Comparison of ENCODE assay signal across 8 cellular contexts in genomic region chr6:25070547-25071366, GRCh38.
DNase-seq lines count a peak whose midpoint lies in the region; ATAC-seq and TF ChIP-seq lines count a peak whose summit lies in the region.

No MANE protein-coding gene starts in this region.

- H3K9me3 Mint-ChIP-seq in IgD-negative memory B cell: peaks cover 0 to 2% (median 0%) of the 10 kb centered on the region in 3 donors
- peaks cover 0 to 6% (median 0%) of the 10 kb centered on the region in 9 donors for H3K9me3 Mint-ChIP-seq in naive thymus-derived CD8-positive, alpha-beta T cell
- H3K9me3 Mint-ChIP-seq in stimulated activated naive B cell treated with anti-CD40 and anti-IgM and Interleukin-4, amounts not matched to agents 10 μg/mL and 1 μg/mL and 100 μg/mL, for 72 hours: peaks cover 0 to 1% of the 10 kb centered on the region in 2 donors

- H3K4me1 Mint-ChIP-seq in IgD-negative memory B cell: peaks cover 2 to 10% (median 6%) of the 10 kb centered on the region in 3 donors
- H3K4me1 Mint-ChIP-seq in naive thymus-derived CD8-positive, alpha-beta T cell: peaks cover 0 to 9% (median 6%) of the 10 kb centered on the region in 4 donors
- H3K4me1 Mint-ChIP-seq in stimulated activated naive B cell treated with anti-CD40 and anti-IgM and Interleukin-4, amounts not matched to agents 10 μg/mL and 1 μg/mL and 100 μg/mL, for 72 hours: peaks cover 3 to 5% of the 10 kb centered on the region in 2 donors

- H3K27me3 Mint-ChIP-seq in IgD-negative memory B cell: no peaks in the 10 kb centered on the region
- H3K27me3 Mint-ChIP-seq in naive thymus-derived CD8-positive, alpha-beta T cell: no peaks in the 10 kb centered on the region
- no peaks in the 10 kb centered on the region for H3K27me3 Mint-ChIP-seq in stimulated activated naive B cell treated with anti-CD40 and anti-IgM and Interleukin-4, amounts not matched to agents 10 μg/mL and 1 μg/mL and 100 μg/mL, for 72 hours

- H3K9ac ChIP-seq in OCI-LY3 (ENCODE audit: low read length): peak overlapping the region; percentile 49

- POLR2A ChIA-PET in naive thymus-derived CD8-positive, alpha-beta T cell (lab: Charles Lee): interaction anchor here (0.5 to 1.8 kb wide), 9 partner anchors 43 to 490 kb away, joined by 3 to 7 read pairs (median 3); no protein-coding TSS in a partner anchor

- H3K9me3 ChIP-seq in OCI-LY3 (ENCODE audit: insufficient read depth, low read length): no peaks in the 10 kb centered on the region

- peak; percentile 80 for TF ChIP-seq CTCF in OCI-LY3 (IDR thresholded peaks at IDR 0.05; ENCODE audit: low read depth, low read length)

- peak overlapping the region; percentile 43 to 93 (median 82) for H3K4me3 Mint-ChIP-seq in IgD-negative memory B cell
- peak overlapping the region; percentile 6 to 86 (median 75) for H3K4me3 Mint-ChIP-seq in naive thymus-derived CD8-positive, alpha-beta T cell
- H3K4me3 Mint-ChIP-seq in stimulated activated naive B cell treated with anti-CD40 and anti-IgM and Interleukin-4, amounts not matched to agents 10 μg/mL and 1 μg/mL and 100 μg/mL, for 72 hours: peak overlapping the region; percentile 83 to 85

- H3K4me2 ChIP-seq in OCI-LY3 (ENCODE audit: low read length): peak overlapping the region; percentile 78

- H3K27me3 ChIP-seq in OCI-LY3 (ENCODE audit: low read depth, low read length): no peaks in the 10 kb centered on the region

- no peaks in the 10 kb centered on the region for H3K36me3 Mint-ChIP-seq in IgD-negative memory B cell
- H3K36me3 Mint-ChIP-seq in naive thymus-derived CD8-positive, alpha-beta T cell: no peaks in the 10 kb centered on the region
- no peaks in the 10 kb centered on the region for H3K36me3 Mint-ChIP-seq in stimulated activated naive B cell treated with anti-CD40 and anti-IgM and Interleukin-4, amounts not matched to agents 10 μg/mL and 1 μg/mL and 100 μg/mL, for 72 hours

- in situ Hi-C loops in Caki2 (cut with HindIII; ENCODE audit: low pct_unique_long_range_greater_than_20kb, low sequenced_read_pairs): no loop called here

- H3K79me2 ChIP-seq in OCI-LY3 (ENCODE audit: low read length): no peaks in the 10 kb centered on the region

- peak overlapping the region; percentile 42; the same call in 1 of the 2 replicates for H2AFZ ChIP-seq in OCI-LY3 (ENCODE audit: low read depth, low read length)

- ATAC-seq in GM21447 (IDR thresholded peaks at IDR 0.05; ENCODE audit: unreplicated experiment) (peak; percentile 75), esophagus mucosa (peak; percentile 94)
- peak; percentile 95 to 97 for ATAC-seq in naive thymus-derived CD8-positive, alpha-beta T cell
- ATAC-seq in stimulated activated naive B cell treated with anti-CD40 and anti-IgM and Interleukin-4, amounts not matched to agents 10 μg/mL and 1 μg/mL and 100 μg/mL, for 72 hours (replicated peaks): peak; percentile 94 to 95

- peak overlapping the region; percentile 78 to 90 (median 85) for H3K27ac Mint-ChIP-seq in IgD-negative memory B cell
- peak overlapping the region; percentile 75 to 96 (median 86) for H3K27ac Mint-ChIP-seq in naive thymus-derived CD8-positive, alpha-beta T cell
- peak overlapping the region; percentile 94 for H3K27ac Mint-ChIP-seq in stimulated activated naive B cell treated with anti-CD40 and anti-IgM and Interleukin-4, amounts not matched to agents 10 μg/mL and 1 μg/mL and 100 μg/mL, for 72 hours

- H3K4me3 ChIP-seq in OCI-LY3 (ENCODE audit: low read length): peak overlapping the region; percentile 70

- no peaks in the 10 kb centered on the region for H3K36me3 ChIP-seq in OCI-LY3 (replicated peaks; ENCODE audit: low read depth, low read length)

- H4K20me1 ChIP-seq in OCI-LY3 (ENCODE audit: insufficient read depth, low read length): no peaks in the 10 kb centered on the region

- no peaks in the 10 kb centered on the region for H3K4me1 ChIP-seq in OCI-LY3 (ENCODE audit: low read length)

- DNase-seq in Caki2 (ENCODE audit: low read depth): peak; percentile 69
- peak; percentile 82 for DNase-seq in activated CD8-positive, alpha-beta memory T cell treated with anti-CD3 and anti-CD28 coated beads, Interleukin-2, amount 50 U/mL, for 48 hours
- DNase-seq in naive thymus-derived CD8-positive, alpha-beta T cell: peak; percentile 63 to 91 (median 82)
- DNase-seq in stimulated activated naive B cell treated with anti-CD40 and anti-IgM and Interleukin-4, amounts not matched to agents 10 μg/mL and 1 μg/mL and 100 μg/mL, for 72 hours: peak; percentile 71

- peak overlapping the region; percentile 43; the same call in 1 of the 2 replicates for H3K27ac ChIP-seq in OCI-LY3 (ENCODE audit: low read length)

Comparison
In these comparisons a context has a peak if more than half of its experiments do, and no peak if none do; other contexts are left out.
1. Peak in every context shown above with its lines: DNase-seq, ATAC-seq, H3K4me3 ChIP-seq and H3K27ac ChIP-seq.